16 cellular contexts compared by ENCODE assay signal in genomic region chr2:216569765-216570164, GRCh38.
DNase-seq lines count a peak whose midpoint lies in the region; ATAC-seq and TF ChIP-seq lines count a peak whose summit lies in the region.
"Had no signal": no experiment of that assay in that cellular context is flagged by ENCODE, and none has a peak within 500 bp of the region (broad histone marks: within the 10 kb centered on the region; RNA-seq: fewer than 3 reads in every experiment).

No MANE protein-coding gene starts in this region.

- TF ChIP-seq CTCF in GM23338 (conservative IDR thresholded peaks at IDR 0.05; ENCODE audit: low read depth in 2 of 2) (no peak), gastroesophageal sphincter (IDR thresholded peaks at IDR 0.05) (no peak), chondrocyte (IDR thresholded peaks at IDR 0.05) (no peak)

- DNase-seq in GM23338 (ENCODE audit: low spot score) (peak; percentile 35), NT2/D1 (ENCODE audit: low read depth, low spot score) (peak; percentile 66), chondrocyte (ENCODE audit: low spot score) (no peak)
- DNase-seq: 8988T; CD4-positive, alpha-beta memory T cell; DMS153; DMS79; GDM1 had no signal

- no peaks in the 10 kb centered on the region for H4K20me1 ChIP-seq in GM23338 (replicated peaks; ENCODE audit: insufficient read depth)
- H4K20me1 ChIP-seq: BLaER1 had no signal

- H3K27me3 Mint-ChIP-seq in GM23338 (ENCODE audit: insufficient read depth, low read depth, poor library complexity), result peaks cover 3% of the 10 kb centered on the region
- no peaks in the 10 kb centered on the region for H3K27me3 Mint-ChIP-seq in chondrocyte (ENCODE audit: low read depth)

- no peaks in the 10 kb centered on the region for H3K9me2 ChIP-seq in GM23338 (ENCODE audit: insufficient read depth)

- H3K27me3 ChIP-seq in GM23338 (ENCODE audit: insufficient read depth) (no peaks in the 10 kb centered on the region), NT2/D1 (ENCODE audit: insufficient read depth, insufficient read length) (no peaks in the 10 kb centered on the region), gastroesophageal sphincter (no peaks in the 10 kb centered on the region), stomach smooth muscle (ENCODE audit: control insufficient read depth in 1 of 2, insufficient read depth in 2 of 2, low read length in 2 of 2) (no peaks in the 10 kb centered on the region)
- H3K27me3 ChIP-seq: BLaER1 had no signal

- H3K9me3 ChIP-seq in NT2/D1 (ENCODE audit: insufficient read depth, low read length) (peaks cover 22% of the 10 kb centered on the region; the same call in 1 of the 2 replicates), gastroesophageal sphincter (no peaks in the 10 kb centered on the region), stomach smooth muscle (ENCODE audit: control insufficient read depth in 2 of 2, low read length in 2 of 2) (no peaks in the 10 kb centered on the region)

- H3K4me3 Mint-ChIP-seq in GM23338, result no peak overlapping the region
- no peak overlapping the region for H3K4me3 Mint-ChIP-seq in chondrocyte (ENCODE audit: unreplicated experiment)
- H3K4me3 Mint-ChIP-seq: CD14-positive monocyte; CD4-positive, alpha-beta memory T cell had no signal

- TF ChIP-seq POLR2A in gastroesophageal sphincter (IDR thresholded peaks at IDR 0.05), result no peak

- H3K27ac Mint-ChIP-seq in GM23338 (no peak overlapping the region), chondrocyte (ENCODE audit: unreplicated experiment) (no peak overlapping the region)
- H3K27ac Mint-ChIP-seq: CD14-positive monocyte; CD4-positive, alpha-beta memory T cell had no signal

- peaks cover 16% of the 10 kb centered on the region for H3K9me3 Mint-ChIP-seq in GM23338
- peaks cover 9% of the 10 kb centered on the region for H3K9me3 Mint-ChIP-seq in chondrocyte (ENCODE audit: low read depth)

- peak overlapping the region; percentile 80 for H2AFZ ChIP-seq in GM23338

- no peak overlapping the region for H3K9ac ChIP-seq in NT2/D1 (ENCODE audit: insufficient read length, low read depth)
- H3K9ac ChIP-seq in stomach smooth muscle (ENCODE audit: low read length in 2 of 2), result no peak overlapping the region
- H3K9ac ChIP-seq: BLaER1 had no signal

- ATAC-seq in GM23338 (peak; percentile 86), gastroesophageal sphincter (no peak), HG02870 (IDR thresholded peaks at IDR 0.05; ENCODE audit: unreplicated experiment) (no peak), GM19324 (IDR thresholded peaks at IDR 0.05; ENCODE audit: low FRiP score, unreplicated experiment) (no peak)

- 87 to 100% methylated on average over 3 of the region's 5 CpGs for WGBS in gastroesophageal sphincter (ENCODE audit: low coverage in 1 of 2), 2 donors

- H3K4me2 ChIP-seq in GM23338, result peak overlapping the region; percentile 2
- H3K4me2 ChIP-seq: BLaER1 had no signal

- no peaks in the 10 kb centered on the region for H3K79me2 ChIP-seq in GM23338 (replicated peaks; ENCODE audit: insufficient read depth)

- peaks cover 10% of the 10 kb centered on the region; the same call in 2 of the 3 replicates for H3K36me3 Mint-ChIP-seq in GM23338 (ENCODE audit: low read depth)
- peaks cover 2% of the 10 kb centered on the region for H3K36me3 Mint-ChIP-seq in chondrocyte (ENCODE audit: low read depth)
- H3K36me3 Mint-ChIP-seq: CD14-positive monocyte had no signal

- TF ChIP-seq EP300 in gastroesophageal sphincter (IDR thresholded peaks at IDR 0.05), result no peak

- H3K27ac ChIP-seq in GM23338 (ENCODE audit: low read depth) (no peak overlapping the region), gastroesophageal sphincter (peak overlapping the region in 3 of 4 donors; percentile 29 to 55 (median 52)), stomach smooth muscle (ENCODE audit: low read length) (peak overlapping the region; percentile 24)
- H3K27ac ChIP-seq: BLaER1, HL-60 had no signal

- H3K36me3 ChIP-seq in GM23338 (ENCODE audit: insufficient read depth), result peaks cover 10% of the 10 kb centered on the region; the same call in 1 of the 2 replicates
- H3K36me3 ChIP-seq in NT2/D1 (ENCODE audit: insufficient read depth, insufficient read length, low read length), result no peaks in the 10 kb centered on the region
- no peaks in the 10 kb centered on the region for H3K36me3 ChIP-seq in gastroesophageal sphincter
- no peaks in the 10 kb centered on the region for H3K36me3 ChIP-seq in stomach smooth muscle (ENCODE audit: control insufficient read depth in 2 of 2, insufficient read depth in 2 of 2, low read length in 2 of 2)
- H3K36me3 ChIP-seq: BLaER1, HAP-1 had no signal

- H3K4me3 ChIP-seq in GM23338, result no peak overlapping the region
- H3K4me3 ChIP-seq in NT2/D1 (ENCODE audit: insufficient read length, low read depth), result no peak overlapping the region
- no peak overlapping the region for H3K4me3 ChIP-seq in gastroesophageal sphincter
- no peak overlapping the region for H3K4me3 ChIP-seq in stomach smooth muscle (ENCODE audit: low read length in 2 of 2)
- H3K4me3 ChIP-seq: BLaER1, HAP-1 had no signal

- H3K4me1 Mint-ChIP-seq in GM23338, result peaks cover 24% of the 10 kb centered on the region
- H3K4me1 Mint-ChIP-seq in chondrocyte (ENCODE audit: low read depth), result peaks cover 63% of the 10 kb centered on the region
- H3K4me1 Mint-ChIP-seq: CD14-positive monocyte; CD4-positive, alpha-beta memory T cell had no signal

- H3F3A ChIP-seq in GM23338 (replicated peaks; ENCODE audit: low read depth), result no peaks in the 10 kb centered on the region

- H3K4me1 ChIP-seq in GM23338 (ENCODE audit: insufficient read depth) (peaks cover 9% of the 10 kb centered on the region), NT2/D1 (ENCODE audit: insufficient read depth, insufficient read length) (no peaks in the 10 kb centered on the region), gastroesophageal sphincter (peaks cover 3 to 47% (median 13%) of the 10 kb centered on the region in 3 donors), stomach smooth muscle (ENCODE audit: control insufficient read depth, insufficient read depth, low read length) (peaks cover 23% of the 10 kb centered on the region)
- H3K4me1 ChIP-seq: BLaER1, HAP-1 had no signal

TF ChIP-seq in GM23338, 12 proteins besides CTCF, POLR2A, EP300 and RAD21 (continues in another document):
- no peak for TF ChIP-seq REST (IDR thresholded peaks at IDR 0.05; ENCODE audit: unreplicated experiment)
- TF ChIP-seq STAT1 (IDR thresholded peaks at IDR 0.05; ENCODE audit: unreplicated experiment), result no peak
- no peak for TF ChIP-seq EZH2phosphoT487 (IDR thresholded peaks at IDR 0.05; ENCODE audit: unreplicated experiment)
- TF ChIP-seq NANOG (IDR thresholded peaks at IDR 0.05; ENCODE audit: borderline replicate concordance), result no peak; the same call in 1 of the 2 replicates
- no peak for TF ChIP-seq EZH2 (IDR thresholded peaks at IDR 0.05; ENCODE audit: low read depth, unreplicated experiment)
- TF ChIP-seq ZNF114 (CRISPR knock-in tag; IDR thresholded peaks at IDR 0.05), result no peak
- no peak for TF ChIP-seq JUNB (IDR thresholded peaks at IDR 0.05; ENCODE audit: unreplicated experiment)
